Comparison of ENCODE assay signal across 2 cellular contexts in the genomic region with DNA sequence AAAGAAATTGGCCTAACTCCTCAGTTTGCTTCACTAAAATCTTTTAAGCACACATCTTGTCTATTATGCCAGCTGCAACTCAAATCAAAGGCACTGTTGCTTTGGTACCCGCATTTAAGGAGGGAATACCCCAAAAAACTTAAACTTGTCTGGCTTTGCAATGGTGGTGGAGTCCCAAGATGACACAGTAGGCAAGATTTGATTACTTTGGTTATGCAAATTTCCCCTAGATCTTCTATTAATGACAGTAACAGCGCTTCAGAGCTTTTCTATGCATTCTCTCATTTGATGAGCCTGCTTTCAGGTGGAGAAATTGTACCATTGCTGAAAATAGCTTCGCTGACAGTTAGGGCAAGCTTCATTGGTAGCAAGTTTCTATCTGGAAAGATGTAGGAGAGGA.
TF ChIP-seq lines count a peak whose summit lies in the region.

No MANE protein-coding gene starts in this region.

TF ChIP-seq in SK-N-SH, 30 proteins besides CTCF, POLR2A, EP300 and RAD21 (continued from another document):
- TF ChIP-seq CHD2 (IDR thresholded peaks at IDR 0.05; ENCODE audit: low read length, partially characterized antibody) (no peak), FOXM1 (IDR thresholded peaks at IDR 0.05; ENCODE audit: low read depth) (no peak), POLR2AphosphoS5 (IDR thresholded peaks at IDR 0.05; ENCODE audit: low read depth, low read length) (no peak), JUND (IDR thresholded peaks at IDR 0.05) (no peak), TCF12 (IDR thresholded peaks at IDR 0.05) (no peak), NFIC (IDR thresholded peaks at IDR 0.05; ENCODE audit: borderline replicate concordance) (no peak), FOXJ3 (CRISPR knock-in tag; IDR thresholded peaks at IDR 0.05) (no peak)
- TF ChIP-seq, protein P1, sequence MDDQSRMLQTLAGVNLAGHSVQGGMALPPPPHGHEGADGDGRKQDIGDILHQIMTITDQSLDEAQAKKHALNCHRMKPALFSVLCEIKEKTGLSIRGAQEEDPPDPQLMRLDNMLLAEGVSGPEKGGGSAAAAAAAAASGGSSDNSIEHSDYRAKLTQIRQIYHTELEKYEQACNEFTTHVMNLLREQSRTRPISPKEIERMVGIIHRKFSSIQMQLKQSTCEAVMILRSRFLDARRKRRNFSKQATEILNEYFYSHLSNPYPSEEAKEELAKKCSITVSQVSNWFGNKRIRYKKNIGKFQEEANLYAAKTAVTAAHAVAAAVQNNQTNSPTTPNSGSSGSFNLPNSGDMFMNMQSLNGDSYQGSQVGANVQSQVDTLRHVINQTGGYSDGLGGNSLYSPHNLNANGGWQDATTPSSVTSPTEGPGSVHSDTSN (IDR thresholded peaks at IDR 0.05), result no peak
- TF ChIP-seq, protein P2, sequence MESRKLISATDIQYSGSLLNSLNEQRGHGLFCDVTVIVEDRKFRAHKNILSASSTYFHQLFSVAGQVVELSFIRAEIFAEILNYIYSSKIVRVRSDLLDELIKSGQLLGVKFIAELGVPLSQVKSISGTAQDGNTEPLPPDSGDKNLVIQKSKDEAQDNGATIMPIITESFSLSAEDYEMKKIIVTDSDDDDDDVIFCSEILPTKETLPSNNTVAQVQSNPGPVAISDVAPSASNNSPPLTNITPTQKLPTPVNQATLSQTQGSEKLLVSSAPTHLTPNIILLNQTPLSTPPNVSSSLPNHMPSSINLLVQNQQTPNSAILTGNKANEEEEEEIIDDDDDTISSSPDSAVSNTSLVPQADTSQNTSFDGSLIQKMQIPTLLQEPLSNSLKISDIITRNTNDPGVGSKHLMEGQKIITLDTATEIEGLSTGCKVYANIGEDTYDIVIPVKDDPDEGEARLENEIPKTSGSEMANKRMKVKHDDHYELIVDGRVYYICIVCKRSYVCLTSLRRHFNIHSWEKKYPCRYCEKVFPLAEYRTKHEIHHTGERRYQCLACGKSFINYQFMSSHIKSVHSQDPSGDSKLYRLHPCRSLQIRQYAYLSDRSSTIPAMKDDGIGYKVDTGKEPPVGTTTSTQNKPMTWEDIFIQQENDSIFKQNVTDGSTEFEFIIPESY (IDR thresholded peaks at IDR 0.05; ENCODE audit: borderline replicate concordance, low read depth), result no peak
- TF ChIP-seq, protein P3, sequence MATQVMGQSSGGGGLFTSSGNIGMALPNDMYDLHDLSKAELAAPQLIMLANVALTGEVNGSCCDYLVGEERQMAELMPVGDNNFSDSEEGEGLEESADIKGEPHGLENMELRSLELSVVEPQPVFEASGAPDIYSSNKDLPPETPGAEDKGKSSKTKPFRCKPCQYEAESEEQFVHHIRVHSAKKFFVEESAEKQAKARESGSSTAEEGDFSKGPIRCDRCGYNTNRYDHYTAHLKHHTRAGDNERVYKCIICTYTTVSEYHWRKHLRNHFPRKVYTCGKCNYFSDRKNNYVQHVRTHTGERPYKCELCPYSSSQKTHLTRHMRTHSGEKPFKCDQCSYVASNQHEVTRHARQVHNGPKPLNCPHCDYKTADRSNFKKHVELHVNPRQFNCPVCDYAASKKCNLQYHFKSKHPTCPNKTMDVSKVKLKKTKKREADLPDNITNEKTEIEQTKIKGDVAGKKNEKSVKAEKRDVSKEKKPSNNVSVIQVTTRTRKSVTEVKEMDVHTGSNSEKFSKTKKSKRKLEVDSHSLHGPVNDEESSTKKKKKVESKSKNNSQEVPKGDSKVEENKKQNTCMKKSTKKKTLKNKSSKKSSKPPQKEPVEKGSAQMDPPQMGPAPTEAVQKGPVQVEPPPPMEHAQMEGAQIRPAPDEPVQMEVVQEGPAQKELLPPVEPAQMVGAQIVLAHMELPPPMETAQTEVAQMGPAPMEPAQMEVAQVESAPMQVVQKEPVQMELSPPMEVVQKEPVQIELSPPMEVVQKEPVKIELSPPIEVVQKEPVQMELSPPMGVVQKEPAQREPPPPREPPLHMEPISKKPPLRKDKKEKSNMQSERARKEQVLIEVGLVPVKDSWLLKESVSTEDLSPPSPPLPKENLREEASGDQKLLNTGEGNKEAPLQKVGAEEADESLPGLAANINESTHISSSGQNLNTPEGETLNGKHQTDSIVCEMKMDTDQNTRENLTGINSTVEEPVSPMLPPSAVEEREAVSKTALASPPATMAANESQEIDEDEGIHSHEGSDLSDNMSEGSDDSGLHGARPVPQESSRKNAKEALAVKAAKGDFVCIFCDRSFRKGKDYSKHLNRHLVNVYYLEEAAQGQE (IDR thresholded peaks at IDR 0.05; ENCODE audit: low read depth, low read length), result no peak
- TF ChIP-seq, protein P4, sequence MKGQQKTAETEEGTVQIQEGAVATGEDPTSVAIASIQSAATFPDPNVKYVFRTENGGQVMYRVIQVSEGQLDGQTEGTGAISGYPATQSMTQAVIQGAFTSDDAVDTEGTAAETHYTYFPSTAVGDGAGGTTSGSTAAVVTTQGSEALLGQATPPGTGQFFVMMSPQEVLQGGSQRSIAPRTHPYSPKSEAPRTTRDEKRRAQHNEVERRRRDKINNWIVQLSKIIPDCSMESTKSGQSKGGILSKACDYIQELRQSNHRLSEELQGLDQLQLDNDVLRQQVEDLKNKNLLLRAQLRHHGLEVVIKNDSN (IDR thresholded peaks at IDR 0.05; ENCODE audit: borderline replicate concordance, low read depth), result no peak

TF ChIP-seq in SK-N-SH treated with all-trans-retinoic acid at 6 μM for 48 hours, 23 proteins besides CTCF, POLR2A, EP300 and RAD21:
- TF ChIP-seq, protein P5, sequence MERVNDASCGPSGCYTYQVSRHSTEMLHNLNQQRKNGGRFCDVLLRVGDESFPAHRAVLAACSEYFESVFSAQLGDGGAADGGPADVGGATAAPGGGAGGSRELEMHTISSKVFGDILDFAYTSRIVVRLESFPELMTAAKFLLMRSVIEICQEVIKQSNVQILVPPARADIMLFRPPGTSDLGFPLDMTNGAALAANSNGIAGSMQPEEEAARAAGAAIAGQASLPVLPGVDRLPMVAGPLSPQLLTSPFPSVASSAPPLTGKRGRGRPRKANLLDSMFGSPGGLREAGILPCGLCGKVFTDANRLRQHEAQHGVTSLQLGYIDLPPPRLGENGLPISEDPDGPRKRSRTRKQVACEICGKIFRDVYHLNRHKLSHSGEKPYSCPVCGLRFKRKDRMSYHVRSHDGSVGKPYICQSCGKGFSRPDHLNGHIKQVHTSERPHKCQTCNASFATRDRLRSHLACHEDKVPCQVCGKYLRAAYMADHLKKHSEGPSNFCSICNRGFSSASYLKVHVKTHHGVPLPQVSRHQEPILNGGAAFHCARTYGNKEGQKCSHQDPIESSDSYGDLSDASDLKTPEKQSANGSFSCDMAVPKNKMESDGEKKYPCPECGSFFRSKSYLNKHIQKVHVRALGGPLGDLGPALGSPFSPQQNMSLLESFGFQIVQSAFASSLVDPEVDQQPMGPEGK (CRISPR knock-in tag; IDR thresholded peaks at IDR 0.05; ENCODE audit: borderline replicate concordance), result no peak
- no peak for TF ChIP-seq RARB (CRISPR knock-in tag; IDR thresholded peaks at IDR 0.05)
- no peak for TF ChIP-seq ZNF8 (CRISPR knock-in tag; IDR thresholded peaks at IDR 0.05)
- TF ChIP-seq ESRRG (CRISPR knock-in tag; IDR thresholded peaks at IDR 0.05), result no peak
- TF ChIP-seq, protein P6, sequence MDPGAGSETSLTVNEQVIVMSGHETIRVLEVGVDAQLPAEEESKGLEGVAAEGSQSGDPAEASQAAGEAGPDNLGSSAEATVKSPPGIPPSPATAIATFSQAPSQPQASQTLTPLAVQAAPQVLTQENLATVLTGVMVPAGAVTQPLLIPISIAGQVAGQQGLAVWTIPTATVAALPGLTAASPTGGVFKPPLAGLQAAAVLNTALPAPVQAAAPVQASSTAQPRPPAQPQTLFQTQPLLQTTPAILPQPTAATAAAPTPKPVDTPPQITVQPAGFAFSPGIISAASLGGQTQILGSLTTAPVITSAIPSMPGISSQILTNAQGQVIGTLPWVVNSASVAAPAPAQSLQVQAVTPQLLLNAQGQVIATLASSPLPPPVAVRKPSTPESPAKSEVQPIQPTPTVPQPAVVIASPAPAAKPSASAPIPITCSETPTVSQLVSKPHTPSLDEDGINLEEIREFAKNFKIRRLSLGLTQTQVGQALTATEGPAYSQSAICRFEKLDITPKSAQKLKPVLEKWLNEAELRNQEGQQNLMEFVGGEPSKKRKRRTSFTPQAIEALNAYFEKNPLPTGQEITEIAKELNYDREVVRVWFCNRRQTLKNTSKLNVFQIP (CRISPR knock-in tag; IDR thresholded peaks at IDR 0.05; ENCODE audit: borderline replicate concordance, low read depth), result no peak
- no peak for TF ChIP-seq BACH2 (CRISPR knock-in tag; IDR thresholded peaks at IDR 0.05; ENCODE audit: borderline replicate concordance)
- TF ChIP-seq, protein P7, sequence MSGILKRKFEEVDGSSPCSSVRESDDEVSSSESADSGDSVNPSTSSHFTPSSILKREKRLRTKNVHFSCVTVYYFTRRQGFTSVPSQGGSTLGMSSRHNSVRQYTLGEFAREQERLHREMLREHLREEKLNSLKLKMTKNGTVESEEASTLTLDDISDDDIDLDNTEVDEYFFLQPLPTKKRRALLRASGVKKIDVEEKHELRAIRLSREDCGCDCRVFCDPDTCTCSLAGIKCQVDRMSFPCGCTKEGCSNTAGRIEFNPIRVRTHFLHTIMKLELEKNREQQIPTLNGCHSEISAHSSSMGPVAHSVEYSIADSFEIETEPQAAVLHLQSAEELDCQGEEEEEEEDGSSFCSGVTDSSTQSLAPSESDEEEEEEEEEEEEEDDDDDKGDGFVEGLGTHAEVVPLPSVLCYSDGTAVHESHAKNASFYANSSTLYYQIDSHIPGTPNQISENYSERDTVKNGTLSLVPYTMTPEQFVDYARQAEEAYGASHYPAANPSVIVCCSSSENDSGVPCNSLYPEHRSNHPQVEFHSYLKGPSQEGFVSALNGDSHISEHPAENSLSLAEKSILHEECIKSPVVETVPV (CRISPR knock-in tag; IDR thresholded peaks at IDR 0.05), result no peak
- TF ChIP-seq, protein P8, sequence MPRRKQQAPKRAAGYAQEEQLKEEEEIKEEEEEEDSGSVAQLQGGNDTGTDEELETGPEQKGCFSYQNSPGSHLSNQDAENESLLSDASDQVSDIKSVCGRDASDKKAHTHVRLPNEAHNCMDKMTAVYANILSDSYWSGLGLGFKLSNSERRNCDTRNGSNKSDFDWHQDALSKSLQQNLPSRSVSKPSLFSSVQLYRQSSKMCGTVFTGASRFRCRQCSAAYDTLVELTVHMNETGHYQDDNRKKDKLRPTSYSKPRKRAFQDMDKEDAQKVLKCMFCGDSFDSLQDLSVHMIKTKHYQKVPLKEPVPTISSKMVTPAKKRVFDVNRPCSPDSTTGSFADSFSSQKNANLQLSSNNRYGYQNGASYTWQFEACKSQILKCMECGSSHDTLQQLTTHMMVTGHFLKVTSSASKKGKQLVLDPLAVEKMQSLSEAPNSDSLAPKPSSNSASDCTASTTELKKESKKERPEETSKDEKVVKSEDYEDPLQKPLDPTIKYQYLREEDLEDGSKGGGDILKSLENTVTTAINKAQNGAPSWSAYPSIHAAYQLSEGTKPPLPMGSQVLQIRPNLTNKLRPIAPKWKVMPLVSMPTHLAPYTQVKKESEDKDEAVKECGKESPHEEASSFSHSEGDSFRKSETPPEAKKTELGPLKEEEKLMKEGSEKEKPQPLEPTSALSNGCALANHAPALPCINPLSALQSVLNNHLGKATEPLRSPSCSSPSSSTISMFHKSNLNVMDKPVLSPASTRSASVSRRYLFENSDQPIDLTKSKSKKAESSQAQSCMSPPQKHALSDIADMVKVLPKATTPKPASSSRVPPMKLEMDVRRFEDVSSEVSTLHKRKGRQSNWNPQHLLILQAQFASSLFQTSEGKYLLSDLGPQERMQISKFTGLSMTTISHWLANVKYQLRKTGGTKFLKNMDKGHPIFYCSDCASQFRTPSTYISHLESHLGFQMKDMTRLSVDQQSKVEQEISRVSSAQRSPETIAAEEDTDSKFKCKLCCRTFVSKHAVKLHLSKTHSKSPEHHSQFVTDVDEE (CRISPR knock-in tag; IDR thresholded peaks at IDR 0.05), result no peak
